11 cellular contexts compared by ENCODE assay signal in the genomic region with DNA sequence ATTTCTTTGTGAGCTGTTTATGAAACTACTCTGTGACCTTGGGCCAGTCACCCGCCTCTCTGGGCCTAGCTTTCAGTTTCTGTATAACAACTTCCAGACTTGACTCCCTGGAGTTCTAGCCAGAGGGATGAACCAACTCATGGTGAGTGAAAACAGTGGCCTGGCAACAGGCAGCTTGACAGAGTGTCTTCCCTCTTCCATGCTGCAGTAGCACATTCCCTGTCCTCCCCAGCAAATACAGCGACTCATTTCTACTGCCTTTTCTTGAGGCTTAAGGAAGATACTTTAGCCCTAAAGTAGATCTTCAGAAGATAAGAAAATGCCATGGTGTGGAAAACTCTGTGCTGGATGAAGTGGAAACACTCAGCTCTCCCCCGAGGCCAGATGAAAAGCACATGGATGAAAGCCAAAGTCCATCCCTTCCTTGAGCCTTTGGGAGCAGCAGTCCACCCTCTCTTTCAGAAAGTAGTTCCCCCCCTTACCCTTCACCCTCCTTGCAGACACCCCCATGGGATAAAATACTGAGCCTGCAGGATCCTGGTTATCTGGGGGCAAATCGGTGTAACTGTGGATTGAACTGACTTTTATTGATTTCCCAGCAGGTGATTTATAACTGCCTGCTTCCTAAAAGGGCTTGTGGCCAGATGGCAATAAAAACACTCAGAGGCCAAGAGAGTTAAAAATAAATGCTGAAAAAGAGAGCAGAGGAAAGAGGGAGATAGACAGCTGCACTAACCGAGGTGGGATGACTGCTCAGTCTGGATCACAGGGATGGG. TPM values are rescaled to one million over a fixed set of nuclear protein-coding genes. Genes with fewer than 3 reads are reported as not detected.
DNase-seq lines count a peak whose midpoint lies in the region; ATAC-seq, FAIRE-seq and TF ChIP-seq lines count a peak whose summit lies in the region.
"Had no signal": no experiment of that assay in that cellular context is flagged by ENCODE, and none has a peak within 500 bp of the region (broad histone marks: within the 10 kb centered on the region; RNA-seq: fewer than 3 reads in every experiment).

No MANE protein-coding gene starts in this region.

- peaks cover 2% of the 10 kb centered on the region for H3K27me3 Mint-ChIP-seq in astrocyte (ENCODE audit: low read depth, unreplicated experiment)
- H3K27me3 Mint-ChIP-seq in activated CD8-positive, alpha-beta T cell treated with anti-CD3 and anti-CD28 coated beads, Interleukin-2, amount 10 ng/mL, durations not matched to agents 7 days and 5 days (ENCODE audit: low read depth), result peaks cover 20% of the 10 kb centered on the region

- H3K4me1 ChIP-seq in astrocyte (ENCODE audit: insufficient read depth, low read length), result peaks cover 17% of the 10 kb centered on the region
- peaks cover 29% of the 10 kb centered on the region for H3K4me1 ChIP-seq in mesenchymal stem cell (ENCODE audit: control insufficient read depth, insufficient read depth, low read depth, low read length)

- H2BK120ac ChIP-seq in mesenchymal stem cell (ENCODE audit: low read depth, low read length), result peak overlapping the region; percentile 64

- peak; percentile 58 for DNase-seq in AG08396 (ENCODE audit: low spot score)
- DNase-seq in NCI-H146 (lab: John Stamatoyannopoulos, UW), result peak; percentile 86
- DNase-seq in astrocyte (ENCODE audit: low read depth), result peak; percentile 44
- peak; percentile 92 for DNase-seq in mesenchymal stem cell
- DNase-seq in stimulated activated CD4-positive, alpha-beta T cell treated with anti-CD3 and anti-CD28 coated beads, Interleukin-2, amount 100 ng/mL, for 48 hours, result no peak
- DNase-seq in OCI-M2 (lab: John Stamatoyannopoulos, UW; ENCODE audit: unreplicated experiment), result no peak
- no peak for DNase-seq in activated CD8-positive, alpha-beta T cell treated with anti-CD3 and anti-CD28 coated beads, Interleukin-2, amount 10 ng/mL, durations not matched to agents 7 days and 5 days
- DNase-seq: CD4-positive, alpha-beta memory T cell; GOT3; stimulated activated naive CD8-positive, alpha-beta T cell treated with anti-CD3 and anti-CD28 coated beads, Interleukin-15, amount 100 ng/mL, for 72 hours had no signal

- peak overlapping the region in 1 of 2 experiments; percentile 67 for H3K18ac ChIP-seq in mesenchymal stem cell (ENCODE audit: low read depth in 1 of 2, low read length in 2 of 2)

- no peaks in the 10 kb centered on the region for H3K36me3 Mint-ChIP-seq in astrocyte (ENCODE audit: low read depth, unreplicated experiment)
- H3K36me3 Mint-ChIP-seq in activated CD8-positive, alpha-beta T cell treated with anti-CD3 and anti-CD28 coated beads, Interleukin-2, amount 10 ng/mL, durations not matched to agents 7 days and 5 days (ENCODE audit: low read depth), result no peaks in the 10 kb centered on the region
- H3K36me3 Mint-ChIP-seq: CD4-positive, alpha-beta memory T cell had no signal

- H3K4me2 ChIP-seq in astrocyte (ENCODE audit: low read length), result no peak overlapping the region
- H3K4me2 ChIP-seq in mesenchymal stem cell (ENCODE audit: low read length, poor library complexity, severe bottlenecking), result no peak overlapping the region

- H2AK5ac ChIP-seq in mesenchymal stem cell (ENCODE audit: low read length, severe bottlenecking), result peak overlapping the region; percentile 30

- H3K9ac ChIP-seq in astrocyte (ENCODE audit: low read length) (no peak overlapping the region), mesenchymal stem cell (ENCODE audit: low read length) (peak overlapping the region; percentile 77)

- H3K23ac ChIP-seq in mesenchymal stem cell (ENCODE audit: low read length in 2 of 2), result no peak overlapping the region

- no peak overlapping the region for H3K4ac ChIP-seq in mesenchymal stem cell (ENCODE audit: low read depth in 1 of 2, low read length in 2 of 2)

- H2AFZ ChIP-seq in astrocyte (ENCODE audit: low read depth, low read length) (no peak overlapping the region), mesenchymal stem cell (ENCODE audit: low read depth, low read length) (no peak overlapping the region)

- H2BK12ac ChIP-seq in mesenchymal stem cell (ENCODE audit: low read length in 2 of 2), result peak overlapping the region in 1 of 2 experiments; percentile 64

- H4K8ac ChIP-seq in mesenchymal stem cell (ENCODE audit: low read length), result no peak overlapping the region

- no peak overlapping the region for H3K4me3 Mint-ChIP-seq in astrocyte (ENCODE audit: unreplicated experiment)
- no peak overlapping the region for H3K4me3 Mint-ChIP-seq in activated CD8-positive, alpha-beta T cell treated with anti-CD3 and anti-CD28 coated beads, Interleukin-2, amount 10 ng/mL, durations not matched to agents 7 days and 5 days
- H3K4me3 Mint-ChIP-seq: CD4-positive, alpha-beta memory T cell; stimulated activated naive CD8-positive, alpha-beta T cell treated with anti-CD3 and anti-CD28 coated beads, Interleukin-15, amount 100 ng/mL, for 72 hours had no signal

- no peaks in the 10 kb centered on the region for H3K9me3 Mint-ChIP-seq in astrocyte (ENCODE audit: unreplicated experiment)
- H3K9me3 Mint-ChIP-seq in activated CD8-positive, alpha-beta T cell treated with anti-CD3 and anti-CD28 coated beads, Interleukin-2, amount 10 ng/mL, durations not matched to agents 7 days and 5 days (ENCODE audit: insufficient read depth), result no peaks in the 10 kb centered on the region
- H3K9me3 Mint-ChIP-seq: CD4-positive, alpha-beta memory T cell; stimulated activated naive CD8-positive, alpha-beta T cell treated with anti-CD3 and anti-CD28 coated beads, Interleukin-15, amount 100 ng/mL, for 72 hours had no signal

- H3K9me3 ChIP-seq in astrocyte (ENCODE audit: insufficient read depth, low read depth, low read length) (no peaks in the 10 kb centered on the region), mesenchymal stem cell (ENCODE audit: control insufficient read depth, low read length) (no peaks in the 10 kb centered on the region)

- 11% methylated on average over 4 of the region's 5 CpGs for WGBS in mesenchymal stem cell

- no peak overlapping the region for H4K91ac ChIP-seq in mesenchymal stem cell (ENCODE audit: low read length)

- no peak overlapping the region for H3K14ac ChIP-seq in mesenchymal stem cell (ENCODE audit: low read length in 2 of 2)

- H3K4me3 ChIP-seq in astrocyte (ENCODE audit: insufficient read depth, low read depth, low read length) (no peak overlapping the region), mesenchymal stem cell (ENCODE audit: insufficient read depth in 1 of 2, low read depth in 1 of 2, low read length in 2 of 2) (peak overlapping the region in 1 of 2 experiments; percentile 25)

- no peak overlapping the region for H3K27ac ChIP-seq in astrocyte (ENCODE audit: low read depth, low read length)
- peak overlapping the region; percentile 71 for H3K27ac ChIP-seq in mesenchymal stem cell (ENCODE audit: low read length, poor library complexity, severe bottlenecking)

- H3K4me1 Mint-ChIP-seq in astrocyte (ENCODE audit: low read depth, unreplicated experiment), result peaks cover 44% of the 10 kb centered on the region
- H3K4me1 Mint-ChIP-seq in activated CD8-positive, alpha-beta T cell treated with anti-CD3 and anti-CD28 coated beads, Interleukin-2, amount 10 ng/mL, durations not matched to agents 7 days and 5 days (ENCODE audit: low read depth), result no peaks in the 10 kb centered on the region
- H3K4me1 Mint-ChIP-seq: stimulated activated naive CD8-positive, alpha-beta T cell treated with anti-CD3 and anti-CD28 coated beads, Interleukin-15, amount 100 ng/mL, for 72 hours had no signal

- no peaks in the 10 kb centered on the region for H4K20me1 ChIP-seq in astrocyte (ENCODE audit: insufficient read depth, low read length)

- no peak for ATAC-seq in HG02870 (IDR thresholded peaks at IDR 0.05; ENCODE audit: unreplicated experiment)
- no peak for ATAC-seq in activated CD8-positive, alpha-beta T cell treated with anti-CD3 and anti-CD28 coated beads, Interleukin-2, amount 10 ng/mL, durations not matched to agents 7 days and 5 days
- ATAC-seq: stimulated activated naive CD8-positive, alpha-beta T cell treated with anti-CD3 and anti-CD28 coated beads, Interleukin-15, amount 100 ng/mL, for 72 hours had no signal

- FAIRE-seq in astrocyte (lab: Jason Lieb, UNC), result peak; percentile 55

- no peaks in the 10 kb centered on the region for H3K36me3 ChIP-seq in astrocyte (ENCODE audit: insufficient read depth, low read length)
- H3K36me3 ChIP-seq in mesenchymal stem cell (ENCODE audit: control insufficient read depth in 1 of 2, insufficient read depth in 2 of 2, low read depth in 1 of 2, low read length in 2 of 2), result no peaks in the 10 kb centered on the region

- H2BK15ac ChIP-seq in mesenchymal stem cell (ENCODE audit: low read depth, poor library complexity, severe bottlenecking), result no peak overlapping the region

- H3K27me3 ChIP-seq in astrocyte (ENCODE audit: insufficient read depth, low read length) (no peaks in the 10 kb centered on the region), mesenchymal stem cell (ENCODE audit: control insufficient read depth in 1 of 2, insufficient read depth in 1 of 2, low read length in 2 of 2) (no peaks in the 10 kb centered on the region)

- CTCF ChIA-PET in activated CD8-positive, alpha-beta T cell treated with anti-CD3 and anti-CD28 coated beads, Interleukin-2, amount 10 ng/mL, durations not matched to agents 7 days and 5 days (lab: Charles Lee), result interaction anchor here (1.5 to 1.7 kb wide), 2 partner anchors 16 to 23 kb away, joined by 3 to 5 read pairs; no protein-coding TSS in a partner anchor

- H3K79me1 ChIP-seq in mesenchymal stem cell (replicated peaks; ENCODE audit: low read length, poor library complexity, severe bottlenecking), result peaks cover 2% of the 10 kb centered on the region

- TF ChIP-seq CTCF in astrocyte (IDR thresholded peaks at IDR 0.05; ENCODE audit: insufficient read depth, low read depth, low read length), result no peak

- POLR2A ChIA-PET in activated CD8-positive, alpha-beta T cell treated with anti-CD3 and anti-CD28 coated beads, Interleukin-2, amount 10 ng/mL, durations not matched to agents 7 days and 5 days (lab: Charles Lee), result interaction anchor here (0.9 kb wide), 1 partner anchor 9 kb away, joined by 5 read pairs; no protein-coding TSS in a partner anchor

- H2BK5ac ChIP-seq in mesenchymal stem cell (ENCODE audit: low read depth, low read length, poor library complexity, severe bottlenecking), result peak overlapping the region; percentile 9

- H3K27ac Mint-ChIP-seq in astrocyte (ENCODE audit: unreplicated experiment), result peak overlapping the region; percentile 81
- H3K27ac Mint-ChIP-seq in activated CD8-positive, alpha-beta T cell treated with anti-CD3 and anti-CD28 coated beads, Interleukin-2, amount 10 ng/mL, durations not matched to agents 7 days and 5 days, result no peak overlapping the region
- H3K27ac Mint-ChIP-seq: CD4-positive, alpha-beta memory T cell; stimulated activated naive CD8-positive, alpha-beta T cell treated with anti-CD3 and anti-CD28 coated beads, Interleukin-15, amount 100 ng/mL, for 72 hours had no signal

- H3K79me2 ChIP-seq in astrocyte (ENCODE audit: insufficient read depth, low read length), result no peaks in the 10 kb centered on the region

RNA-seq across cellular contexts. Expression of a gene that starts 24.1 kb away (rescaled TPM):
- total RNA-seq in astrocyte, result 3.7 and 5.4 TPM in 2 replicates
- polyA plus RNA-seq in mesenchymal stem cell (2013, experiment 1 of 2), result 21.1 TPM
- 20.4 TPM for polyA plus RNA-seq in mesenchymal stem cell (2013, experiment 2 of 2)
- total RNA-seq in activated CD8-positive, alpha-beta T cell treated with anti-CD3 and anti-CD28 coated beads, Interleukin-2, amount 10 ng/mL, durations not matched to agents 7 days and 5 days, result not detected
- total RNA-seq: CD4-positive, alpha-beta memory T cell had no signal
- polyA plus RNA-seq: CD4-positive, alpha-beta memory T cell had no signal

Comparison
In these comparisons a context has a peak if more than half of its experiments do, and no peak if none do; other contexts are left out.
1. DNase-seq: peak in AG08396 (single experiment), NCI-H146 (single experiment), astrocyte (single experiment) and mesenchymal stem cell (single experiment); none in stimulated activated CD4-positive, alpha-beta T cell treated with anti-CD3 and anti-CD28 coated beads, Interleukin-2, amount 100 ng/mL, for 48 hours (0 of 2), OCI-M2 (single experiment) and activated CD8-positive, alpha-beta T cell treated with anti-CD3 and anti-CD28 coated beads, Interleukin-2, amount 10 ng/mL, durations not matched to agents 7 days and 5 days (single experiment).